Comparison of ENCODE assay signal across 9 cellular contexts in genomic region chrX:37746268-37746931, GRCh38. TPM values are rescaled to one million over a fixed set of nuclear protein-coding genes. Genes with fewer than 3 reads are reported as not detected.
DNase-seq lines count a peak whose midpoint lies in the region; ATAC-seq lines count a peak whose summit lies in the region.
"Had no signal": no experiment of that assay in that cellular context is flagged by ENCODE, and none has a peak within 500 bp of the region (broad histone marks: within the 10 kb centered on the region; RNA-seq: fewer than 3 reads in every experiment).

No MANE protein-coding gene starts in this region.

- ATAC-seq in GM19397 (IDR thresholded peaks at IDR 0.05; ENCODE audit: unreplicated experiment) (peak; percentile 81), HG03280 (IDR thresholded peaks at IDR 0.05; ENCODE audit: unreplicated experiment) (peak; percentile 81)
- peak; percentile 87 to 92 for ATAC-seq in stimulated activated naive B cell treated with anti-CD40 and anti-IgM and Interleukin-4, amounts not matched to agents 10 μg/mL and 1 μg/mL and 100 μg/mL, for 72 hours (replicated peaks)

- H3K36me3 Mint-ChIP-seq in activated CD4-positive, alpha-beta memory T cell treated with anti-CD3 and anti-CD28 coated beads, Interleukin-2, amount 10 ng/mL, durations not matched to agents 7 days and 5 days (ENCODE audit: low read depth), result no peaks in the 10 kb centered on the region
- H3K36me3 Mint-ChIP-seq in stimulated activated naive B cell treated with anti-CD40 and anti-IgM and Interleukin-4, amounts not matched to agents 10 μg/mL and 1 μg/mL and 100 μg/mL, for 72 hours, result no peaks in the 10 kb centered on the region

- H3K4me3 Mint-ChIP-seq in activated CD4-positive, alpha-beta memory T cell treated with anti-CD3 and anti-CD28 coated beads, Interleukin-2, amount 10 ng/mL, durations not matched to agents 7 days and 5 days, result no peak overlapping the region
- H3K4me3 Mint-ChIP-seq in stimulated activated naive B cell treated with anti-CD40 and anti-IgM and Interleukin-4, amounts not matched to agents 10 μg/mL and 1 μg/mL and 100 μg/mL, for 72 hours, result peak overlapping the region; percentile 2 to 57
- H3K4me3 Mint-ChIP-seq: nephron had no signal

- no peaks in the 10 kb centered on the region for H3K9me3 Mint-ChIP-seq in activated CD4-positive, alpha-beta memory T cell treated with anti-CD3 and anti-CD28 coated beads, Interleukin-2, amount 10 ng/mL, durations not matched to agents 7 days and 5 days
- no peaks in the 10 kb centered on the region for H3K9me3 Mint-ChIP-seq in stimulated activated naive B cell treated with anti-CD40 and anti-IgM and Interleukin-4, amounts not matched to agents 10 μg/mL and 1 μg/mL and 100 μg/mL, for 72 hours

- peaks cover 19% of the 10 kb centered on the region for H3K4me1 Mint-ChIP-seq in activated CD4-positive, alpha-beta memory T cell treated with anti-CD3 and anti-CD28 coated beads, Interleukin-2, amount 10 ng/mL, durations not matched to agents 7 days and 5 days
- peaks cover 18 to 30% of the 10 kb centered on the region in 2 donors for H3K4me1 Mint-ChIP-seq in stimulated activated naive B cell treated with anti-CD40 and anti-IgM and Interleukin-4, amounts not matched to agents 10 μg/mL and 1 μg/mL and 100 μg/mL, for 72 hours
- H3K4me1 Mint-ChIP-seq: nephron had no signal

- no peak overlapping the region for H3K27ac Mint-ChIP-seq in activated CD4-positive, alpha-beta memory T cell treated with anti-CD3 and anti-CD28 coated beads, Interleukin-2, amount 10 ng/mL, durations not matched to agents 7 days and 5 days
- H3K27ac Mint-ChIP-seq in stimulated activated naive B cell treated with anti-CD40 and anti-IgM and Interleukin-4, amounts not matched to agents 10 μg/mL and 1 μg/mL and 100 μg/mL, for 72 hours, result peak overlapping the region; percentile 76
- H3K27ac Mint-ChIP-seq: nephron had no signal

- CTCF ChIA-PET in activated CD4-positive, alpha-beta memory T cell treated with anti-CD3 and anti-CD28 coated beads, Interleukin-2, amount 10 ng/mL, durations not matched to agents 7 days and 5 days (lab: Charles Lee), result interaction anchor here (0.7 to 5.9 kb wide), 7 partner anchors 8 to 420 kb away, joined by 3 to 123 read pairs (median 4); no protein-coding TSS in a partner anchor

- POLR2A ChIA-PET in activated CD4-positive, alpha-beta memory T cell treated with anti-CD3 and anti-CD28 coated beads, Interleukin-2, amount 10 ng/mL, durations not matched to agents 7 days and 5 days (lab: Charles Lee), result interaction anchor here (1.0 kb wide), 1 partner anchor 77 kb away, joined by 4 read pairs; no protein-coding TSS in a partner anchor

- DNase-seq in Daoy (ENCODE audit: low read depth) (peak; percentile 44), DMS 273 (lab: John Stamatoyannopoulos, UW; ENCODE audit: unreplicated experiment) (no peak), NCI-H1048 (lab: John Stamatoyannopoulos, UW) (no peak), NCI-H446 treated with DMSO at 0.1 percent for 48 hours (lab: John Stamatoyannopoulos, UW) (no peak)
- DNase-seq in activated CD4-positive, alpha-beta memory T cell treated with anti-CD3 and anti-CD28 coated beads, Interleukin-2, amount 10 ng/mL, durations not matched to agents 7 days and 5 days, result peak; percentile 18
- DNase-seq in stimulated activated naive B cell treated with anti-CD40 and anti-IgM and Interleukin-4, amounts not matched to agents 10 μg/mL and 1 μg/mL and 100 μg/mL, for 72 hours, result peak; percentile 53

- H3K27me3 Mint-ChIP-seq in activated CD4-positive, alpha-beta memory T cell treated with anti-CD3 and anti-CD28 coated beads, Interleukin-2, amount 10 ng/mL, durations not matched to agents 7 days and 5 days, result peaks cover 3% of the 10 kb centered on the region
- peaks cover 0 to 8% of the 10 kb centered on the region in 2 donors for H3K27me3 Mint-ChIP-seq in stimulated activated naive B cell treated with anti-CD40 and anti-IgM and Interleukin-4, amounts not matched to agents 10 μg/mL and 1 μg/mL and 100 μg/mL, for 72 hours

RNA-seq across cellular contexts. Expression of gene CYBB, which starts 33.5 kb away (rescaled TPM):
- 0.23 TPM in 1 of 2 replicates, not detected in the other for total RNA-seq in Daoy (2014; rRNA removed; shearing (Covaris generic))
- total RNA-seq in activated CD4-positive, alpha-beta memory T cell treated with anti-CD3 and anti-CD28 coated beads, Interleukin-2, amount 10 ng/mL, durations not matched to agents 7 days and 5 days, result not detected

Comparison
In these comparisons a context has a peak if more than half of its experiments do, and no peak if none do; other contexts are left out.
1. DNase-seq: peak in Daoy (single experiment), activated CD4-positive, alpha-beta memory T cell treated with anti-CD3 and anti-CD28 coated beads, Interleukin-2, amount 10 ng/mL, durations not matched to agents 7 days and 5 days (single experiment) and stimulated activated naive B cell treated with anti-CD40 and anti-IgM and Interleukin-4, amounts not matched to agents 10 μg/mL and 1 μg/mL and 100 μg/mL, for 72 hours (single experiment); none in DMS 273 (single experiment), NCI-H1048 (single experiment) and NCI-H446 treated with DMSO at 0.1 percent for 48 hours (single experiment).
2. Peak in every context shown above with its lines, with median percentiles within 50 percentile points of each other: ATAC-seq.